10 cellular contexts compared by ENCODE assay signal in genomic region chr15:31758126-31758525, GRCh38.
A peak's percentile ranks its signal among the peaks of the same experiment; 100 is the strongest.
DNase-seq lines count a peak whose midpoint lies in the region; ATAC-seq, FAIRE-seq and TF ChIP-seq lines count a peak whose summit lies in the region.
"Had no signal": no experiment of that assay in that cellular context is flagged by ENCODE, and none has a peak within 500 bp of the region (broad histone marks: within the 10 kb centered on the region; RNA-seq: fewer than 3 reads in every experiment).

No MANE protein-coding gene starts in this region.

- H4K8ac ChIP-seq in trophoblast cell (ENCODE audit: low read depth, low read length) = no peak overlapping the region

- no peak overlapping the region for H2BK5ac ChIP-seq in trophoblast cell (ENCODE audit: low read depth, low read length, poor library complexity)

- no peaks in the 10 kb centered on the region for H3K79me2 ChIP-seq in trophoblast cell (ENCODE audit: control insufficient read depth, insufficient read depth, low read length, poor library complexity)

- H3K27ac ChIP-seq in epithelial cell of prostate (no peak overlapping the region), trophoblast cell (ENCODE audit: low read depth, low read length) (no peak overlapping the region)
- H3K27ac ChIP-seq: thoracic aorta had no signal

- FAIRE-seq in H54 (lab: Jason Lieb, UNC) = no peak

- no peak for TF ChIP-seq POLR2A in H54 (IDR thresholded peaks at IDR 0.05; ENCODE audit: low read depth, low read length)

- WGBS in trophoblast cell (ENCODE audit: extremely low coverage, insufficient coverage, insufficient read length) = no CpG with 5 or more reads among the region's 5 CpGs

- no peak overlapping the region for H3K4me3 ChIP-seq in trophoblast cell (ENCODE audit: low read depth, low read length)
- H3K4me3 ChIP-seq: thoracic aorta had no signal

- no peaks in the 10 kb centered on the region for H3K9me3 ChIP-seq in trophoblast cell (ENCODE audit: insufficient read depth, low read depth, low read length)
- H3K9me3 ChIP-seq: thoracic aorta had no signal

- intact Hi-C loops in posterior cingulate gyrus (cut with DNase I) = no loop called here

- no peak overlapping the region for H3K18ac ChIP-seq in trophoblast cell (ENCODE audit: low read length)

- H4K12ac ChIP-seq in trophoblast cell (ENCODE audit: low read depth, low read length) = no peak overlapping the region

- no peak overlapping the region for H4K91ac ChIP-seq in trophoblast cell (ENCODE audit: low read depth, low read length)

- no peak for TF ChIP-seq CTCF in omental fat pad (IDR thresholded peaks at IDR 0.05)

- ATAC-seq in omental fat pad (ENCODE audit: low FRiP score) = no peak

- no peak overlapping the region for H2BK12ac ChIP-seq in trophoblast cell (ENCODE audit: low read length)

- H3K27me3 ChIP-seq in trophoblast cell (ENCODE audit: insufficient read depth, low read length) = no peaks in the 10 kb centered on the region

- H3K4me1 ChIP-seq in trophoblast cell (ENCODE audit: control insufficient read depth in 1 of 2, insufficient read depth in 2 of 2, low read length in 2 of 2) = peaks cover 0 to 2% of the 10 kb centered on the region in 2 experiments

- no peak overlapping the region for H3K14ac ChIP-seq in trophoblast cell (ENCODE audit: low read length)

- H2AFZ ChIP-seq in trophoblast cell (ENCODE audit: insufficient read depth, low read length, poor library complexity) = no peak overlapping the region

- no peak overlapping the region for H2AK5ac ChIP-seq in trophoblast cell (ENCODE audit: low read length)

- no peak overlapping the region for H3K4ac ChIP-seq in trophoblast cell (ENCODE audit: low read depth, low read length)

- H3K9ac ChIP-seq in trophoblast cell (ENCODE audit: low read length) = no peak overlapping the region

- no peaks in the 10 kb centered on the region for H3K79me1 ChIP-seq in trophoblast cell (ENCODE audit: low read length)

- H3K36me3 ChIP-seq in trophoblast cell (ENCODE audit: control insufficient read depth in 1 of 2, insufficient read depth in 2 of 2, low read length in 2 of 2) = no peaks in the 10 kb centered on the region
- H3K36me3 ChIP-seq: thoracic aorta had no signal

- no peak overlapping the region for H3K4me2 ChIP-seq in trophoblast cell (ENCODE audit: low read length)

- DNase-seq in H54 (ENCODE audit: insufficient read length, low spot score) (peak; percentile 10), NCI-H510A treated with DMSO at 0.1 percent for 48 hours (lab: John Stamatoyannopoulos, UW) (peak; percentile 41), epithelial cell of prostate (ENCODE audit: low read depth, low spot score) (peak; percentile 8), posterior cingulate gyrus (peak; percentile 63 to 97 (median 88)), omental fat pad (ENCODE audit: low spot score) (no peak), NOMO-1 (lab: John Stamatoyannopoulos, UW; ENCODE audit: unreplicated experiment in 2 of 2) (no peak), trophoblast cell (no peak)
- no peak for DNase-seq in stimulated activated naive CD4-positive, alpha-beta T cell treated with Interleukin-2 at 50 U/mL for 16 hours (lab: John Stamatoyannopoulos, UW)
- DNase-seq: activated B cell treated with CpG ODN at 0.5 μM for 24 hours had no signal

- H3K23ac ChIP-seq in trophoblast cell (ENCODE audit: low read length) = no peak overlapping the region

- no peak overlapping the region for H2BK120ac ChIP-seq in trophoblast cell (ENCODE audit: insufficient read depth, low read length, poor library complexity)

Comparison
In these comparisons a context has a peak if more than half of its experiments do, and no peak if none do; other contexts are left out.
1. DNase-seq: peak in H54 (single experiment), NCI-H510A treated with DMSO at 0.1 percent for 48 hours (single experiment), epithelial cell of prostate (single experiment) and posterior cingulate gyrus (10 of 10); none in omental fat pad (single experiment), NOMO-1 (0 of 2), trophoblast cell (0 of 2) and stimulated activated naive CD4-positive, alpha-beta T cell treated with Interleukin-2 at 50 U/mL for 16 hours (single experiment).